14 cellular contexts compared by ENCODE assay signal in genomic region chr6:36590237-36590636, GRCh38. TPM values are rescaled to one million over a fixed set of nuclear protein-coding genes. Genes with fewer than 3 reads are reported as not detected.
DNase-seq lines count a peak whose midpoint lies in the region; ATAC-seq, FAIRE-seq and TF ChIP-seq lines count a peak whose summit lies in the region.
"Had no signal": no experiment of that assay in that cellular context is flagged by ENCODE, and none has a peak within 500 bp of the region (broad histone marks: within the 10 kb centered on the region; RNA-seq: fewer than 3 reads in every experiment).

No MANE protein-coding gene starts in this region.

- H3K4me3 Mint-ChIP-seq in T-helper 17 cell = no peak overlapping the region

- TF ChIP-seq CTCF in GM20000 (IDR thresholded peaks at IDR 0.05; ENCODE audit: extremely low read depth, missing control alignments) = no peak

- ATAC-seq in T-helper 17 cell = no peak
- ATAC-seq in GM19463 (IDR thresholded peaks at IDR 0.05; ENCODE audit: unreplicated experiment) = no peak
- ATAC-seq in GM19324 (IDR thresholded peaks at IDR 0.05; ENCODE audit: low FRiP score, unreplicated experiment) = no peak
- ATAC-seq: natural killer cell treated with Interleukin-12 subunit alpha and Interleukin-12 subunit beta and Interleukin-15 and Interleukin-18, amount 100 ng/mL, for 72 hours had no signal

- peaks cover 16% of the 10 kb centered on the region for H3K4me1 Mint-ChIP-seq in T-helper 17 cell

- H3K27ac Mint-ChIP-seq in T-helper 17 cell = peak overlapping the region; percentile 9

- DNase-seq in H54 (ENCODE audit: insufficient read length, low spot score) = peak; percentile 57
- DNase-seq in T-helper 17 cell = no peak
- DNase-seq in fibroblast of peridontal ligament (ENCODE audit: extremely low read depth) = peak; percentile 75
- DNase-seq in skeletal muscle cell (ENCODE audit: low read depth) = peak; percentile 34
- DNase-seq in GM20000 (ENCODE audit: low spot score) = no peak
- DNase-seq in activated CD4-positive, CD25-positive, alpha-beta regulatory T cell treated with anti-CD3 and anti-CD28 coated beads, Interleukin-2, amount 50 U/mL, for 72 hours = no peak
- DNase-seq: activated T-cell treated with anti-CD3 and anti-CD28 coated beads, Interleukin-2, amount 50 U/mL, for 1 hour; GDM1; GOT3; NCI-H748 treated with DMSO at 0.1 percent for 48 hours; stimulated activated naive CD4-positive, alpha-beta T cell treated with Interleukin-2 at 50 U/mL for 16 hours had no signal

- peaks cover 5% of the 10 kb centered on the region for H3K36me3 Mint-ChIP-seq in T-helper 17 cell (ENCODE audit: low read depth)

- H3K27me3 Mint-ChIP-seq in T-helper 17 cell = no peaks in the 10 kb centered on the region
- H3K27me3 Mint-ChIP-seq: natural killer cell treated with Interleukin-12 subunit alpha and Interleukin-12 subunit beta and Interleukin-15 and Interleukin-18, amount 100 ng/mL, for 72 hours had no signal

- H3K9me3 ChIP-seq in T-helper 17 cell (ENCODE audit: control insufficient read depth, low read length, poor library complexity, severe bottlenecking) = no peaks in the 10 kb centered on the region

- FAIRE-seq in H54 (lab: Jason Lieb, UNC) = peak; percentile 84

- TF ChIP-seq POLR2A in H54 (IDR thresholded peaks at IDR 0.05; ENCODE audit: low read depth, low read length) = no peak

- H3K4me3 ChIP-seq in skeletal muscle cell (ENCODE audit: low read depth, low read length) = no peak overlapping the region

RNA-seq across cellular contexts. Expression of gene SRSF3, which starts 3.9 kb away (rescaled TPM):
- total RNA-seq in T-helper 17 cell = 100 to 1,000 TPM; 638 to 646 TPM

RNA-seq across cellular contexts. Expression of gene STK38, which starts 43.0 kb away (rescaled TPM):
- 10 to 100 TPM; 85.0 to 85.5 TPM for total RNA-seq in T-helper 17 cell

Comparison
In these comparisons a context has a peak if more than half of its experiments do, and no peak if none do; other contexts are left out.
1. DNase-seq: peak in H54 (single experiment), fibroblast of peridontal ligament (single experiment) and skeletal muscle cell (single experiment); none in T-helper 17 cell (0 of 3), GM20000 (single experiment) and activated CD4-positive, CD25-positive, alpha-beta regulatory T cell treated with anti-CD3 and anti-CD28 coated beads, Interleukin-2, amount 50 U/mL, for 72 hours (single experiment).